1 cellular context compared by ENCODE assay signal in genomic region chr7:589781-590575, GRCh38.
TF ChIP-seq lines count a peak whose summit lies in the region.

No MANE protein-coding gene starts in this region.

TF ChIP-seq in HepG2, 621 proteins besides CTCF, POLR2A, EP300 and RAD21 (continued from another document):
- TF ChIP-seq ZNF609 (CRISPR knock-in tag; IDR thresholded peaks at IDR 0.05; ENCODE audit: borderline replicate concordance) (no peak), CENPX (CRISPR knock-in tag; IDR thresholded peaks at IDR 0.05) (no peak), SMAD9 (CRISPR knock-in tag; IDR thresholded peaks at IDR 0.05) (no peak), HNRNPUL1 (IDR thresholded peaks at IDR 0.05; ENCODE audit: low read depth, low read length) (no peak), RNF219 (CRISPR knock-in tag; IDR thresholded peaks at IDR 0.05) (no peak), SP140L (CRISPR knock-in tag; IDR thresholded peaks at IDR 0.05; ENCODE audit: borderline replicate concordance) (no peak), REPIN1 (CRISPR knock-in tag; IDR thresholded peaks at IDR 0.05; ENCODE audit: borderline replicate concordance, low read depth) (no peak)
